ENCODE assay signal across 23 cellular contexts in the genomic region with DNA sequence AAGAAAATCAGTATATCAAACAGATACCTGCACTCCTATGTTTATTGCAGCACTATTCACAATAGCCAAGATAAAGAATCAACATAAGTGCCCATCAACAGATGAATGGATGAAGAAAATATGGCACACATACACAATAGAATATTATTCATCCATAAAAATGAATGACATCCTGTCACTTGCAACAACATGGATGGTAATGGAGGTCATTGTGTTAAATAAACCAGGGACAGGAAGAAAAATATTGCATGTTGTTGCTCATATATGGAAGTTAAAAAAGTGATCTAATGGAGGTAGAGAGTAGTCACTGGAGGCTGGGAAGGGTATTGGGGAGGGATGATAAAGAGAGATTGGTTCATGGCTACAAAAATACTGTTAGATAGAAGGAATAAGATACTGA.
"Had no signal": no experiment of that assay in that cellular context is flagged by ENCODE, and none has a peak within 500 bp of the region (broad histone marks: within the 10 kb centered on the region; RNA-seq: fewer than 3 reads in every experiment).

No MANE protein-coding gene starts in this region.

- H3K27ac Mint-ChIP-seq: activated CD4-positive, alpha-beta T cell treated with anti-CD3 and anti-CD28 coated beads, Interleukin-2, amount 10 ng/mL, durations not matched to agents 7 days and 5 days; activated naive CD4-positive, alpha-beta T cell treated with anti-CD3 and anti-CD28 coated beads for 36 hours; activated naive CD8-positive, alpha-beta T cell treated with anti-CD3 and anti-CD28 coated beads, Interleukin-2, amount 10 ng/mL, durations not matched to agents 7 days and 5 days; activated T-helper 1 cell treated with anti-CD3 and anti-CD28 coated beads, Interleukin-12 subunit alpha, Interleukin-12 subunit beta, Interleukin-2, Interleukin-4 antibody, amounts not matched to agents 30 ng/mL and 10 ng/mL and 1 ng/mL, durations not matched to agents 14 hours and 24 hours and 36 hours; activated T-helper 2 cell treated with anti-CD3 and anti-CD28 coated beads, Interferon-gamma antibody, Interleukin-2, Interleukin-4, amounts not matched to agents 10 μg/mL and 5 μg/mL and 100 μg/mL, durations not matched to agents 14 hours and 24 hours and 36 hours; dendritic cell treated with granulocyte-macrophage colony-stimulating factor and Interleukin-4, amounts not matched to agents 40 ng/mL and 50 ng/mL, for 4 days; effector memory CD8-positive, alpha-beta T cell had no signal

- H3K4me3 Mint-ChIP-seq: activated CD4-positive, alpha-beta T cell treated with anti-CD3 and anti-CD28 coated beads, Interleukin-2, amount 10 ng/mL, durations not matched to agents 7 days and 5 days; activated naive CD4-positive, alpha-beta T cell treated with anti-CD3 and anti-CD28 coated beads for 36 hours; activated naive CD8-positive, alpha-beta T cell treated with anti-CD3 and anti-CD28 coated beads, Interleukin-2, amount 10 ng/mL, durations not matched to agents 7 days and 5 days; activated T-cell treated with anti-CD3 and anti-CD28 coated beads, Interleukin-2, amount 50 U/mL, for 4 hours; activated T-helper 1 cell treated with anti-CD3 and anti-CD28 coated beads, Interleukin-12 subunit alpha, Interleukin-12 subunit beta, Interleukin-2, Interleukin-4 antibody, amounts not matched to agents 30 ng/mL and 10 ng/mL and 1 ng/mL, durations not matched to agents 14 hours and 24 hours and 36 hours; central memory CD8-positive, alpha-beta T cell; dendritic cell treated with granulocyte-macrophage colony-stimulating factor and Interleukin-4, amounts not matched to agents 40 ng/mL and 50 ng/mL, for 4 days; effector memory CD8-positive, alpha-beta T cell had no signal

- ATAC-seq: activated T-cell treated with anti-CD3 and anti-CD28 coated beads, Interleukin-2, amount 50 U/mL, for 4 hours; effector memory CD8-positive, alpha-beta T cell had no signal

- H3K4me1 Mint-ChIP-seq: activated CD4-positive, alpha-beta T cell treated with anti-CD3 and anti-CD28 coated beads, Interleukin-2, amount 10 ng/mL, durations not matched to agents 7 days and 5 days; activated naive CD8-positive, alpha-beta T cell treated with anti-CD3 and anti-CD28 coated beads, Interleukin-2, amount 10 ng/mL, durations not matched to agents 7 days and 5 days; central memory CD8-positive, alpha-beta T cell had no signal

- H3K9me3 Mint-ChIP-seq: effector memory CD8-positive, alpha-beta T cell had no signal

- H3K27me3 Mint-ChIP-seq: activated CD4-positive, alpha-beta T cell treated with anti-CD3 and anti-CD28 coated beads, Interleukin-2, amount 10 ng/mL, durations not matched to agents 7 days and 5 days; activated naive CD8-positive, alpha-beta T cell treated with anti-CD3 and anti-CD28 coated beads, Interleukin-2, amount 10 ng/mL, durations not matched to agents 7 days and 5 days; dendritic cell treated with granulocyte-macrophage colony-stimulating factor and Interleukin-4, amounts not matched to agents 40 ng/mL and 50 ng/mL, for 4 days had no signal

- DNase-seq: activated CD4-positive, alpha-beta T cell treated with anti-CD3 and anti-CD28 coated beads for 4 hours; activated CD4-positive, alpha-beta T cell treated with anti-CD3 and anti-CD28 coated beads, Interleukin-2, amount 10 ng/mL, durations not matched to agents 7 days and 5 days; activated CD4-positive, alpha-beta T cell treated with anti-CD3 and anti-CD28 coated beads, Interleukin-2, amount 50 U/mL, for 48 hours; activated CD4-positive, CD25-positive, alpha-beta regulatory T cell; activated CD4-positive, CD25-positive, alpha-beta regulatory T cell treated with anti-CD3 and anti-CD28 coated beads, Interleukin-2, amount 50 U/mL, for 72 hours; activated CD8-positive, alpha-beta memory T cell treated with anti-CD3 and anti-CD28 coated beads, Interleukin-2, amount 50 U/mL, for 48 hours; activated effector memory CD4-positive, alpha-beta T cell treated with anti-CD3 and anti-CD28 coated beads, Interleukin-2, amount 50 U/mL, for 16 hours; activated naive CD4-positive, alpha-beta T cell treated with anti-CD3 and anti-CD28 coated beads for 36 hours; activated naive CD8-positive, alpha-beta T cell treated with anti-CD3 and anti-CD28 coated beads, Interleukin-2, amount 10 ng/mL, durations not matched to agents 7 days and 5 days; activated T-cell treated with anti-CD3 and anti-CD28 coated beads for 4 hours; activated T-cell treated with anti-CD3 and anti-CD28 coated beads, Interleukin-2, amount 50 U/mL, for 4 hours; amniotic stem cell; anterior cingulate cortex; brain microvascular endothelial cell; effector CD4-positive, alpha-beta T cell; effector memory CD8-positive, alpha-beta T cell; esophagus squamous epithelium; head of caudate nucleus; T-helper 2 cell had no signal
